Comparison of ENCODE assay signal across 1 cellular context in genomic region chr3:133506215-133506901, GRCh38.
TF ChIP-seq lines count a peak whose summit lies in the region.

No MANE protein-coding gene starts in this region.

TF ChIP-seq in GM12878, 131 proteins besides CTCF, POLR2A, EP300 and RAD21 (continued from another document and continues in another):
- 0 out of 2 replicates have a peak, but pooled peaks have one; percentile 30 for TF ChIP-seq RELB (IDR thresholded peaks at IDR 0.05; ENCODE audit: low read depth)
- peak; percentile 85 for TF ChIP-seq NBN (IDR thresholded peaks at IDR 0.05)
- TF ChIP-seq TARDBP (IDR thresholded peaks at IDR 0.05; ENCODE audit: borderline replicate concordance), result no peak
- TF ChIP-seq CHD4 (IDR thresholded peaks at IDR 0.05), result no peak
- peak; percentile 40 for TF ChIP-seq MLLT1 (IDR thresholded peaks at IDR 0.05)
- TF ChIP-seq SRF (IDR thresholded peaks at IDR 0.05; ENCODE audit: low read depth in 2 of 2, low read length in 2 of 2), result no peak
- no peak for TF ChIP-seq RCOR1 (conservative IDR thresholded peaks at IDR 0.05; ENCODE audit: low read depth, low read length)
- no peak for TF ChIP-seq SUPT20H (IDR thresholded peaks at IDR 0.05; ENCODE audit: borderline replicate concordance, control insufficient read depth, low read depth, low read length)
- 0 out of 2 replicates have a peak, but pooled peaks have one; percentile 27 for TF ChIP-seq TAF1 (IDR thresholded peaks at IDR 0.05; ENCODE audit: borderline replicate concordance, low read depth, low read length)
- no peak for TF ChIP-seq E2F4 (IDR thresholded peaks at IDR 0.05; ENCODE audit: low read depth, low read length)
- TF ChIP-seq MYC (IDR thresholded peaks at IDR 0.05; ENCODE audit: insufficient read depth, insufficient read length, insufficient replicate concordance, low read length, severe bottlenecking), result no peak
- TF ChIP-seq WRNIP1 (IDR thresholded peaks at IDR 0.05; ENCODE audit: borderline replicate concordance, low read depth, low read length), result no peak
- TF ChIP-seq BRCA1 (IDR thresholded peaks at IDR 0.05; ENCODE audit: low read depth, low read length), result no peak
- no peak for TF ChIP-seq NFYA (IDR thresholded peaks at IDR 0.05; ENCODE audit: borderline replicate concordance, low read depth, low read length)
- no peak for TF ChIP-seq ASH2L (IDR thresholded peaks at IDR 0.05; ENCODE audit: borderline replicate concordance, low read depth)
- TF ChIP-seq ATF7 (IDR thresholded peaks at IDR 0.05; ENCODE audit: low read depth), result peak; percentile 59; the same call in 1 of the 2 replicates
- TF ChIP-seq ZNF384 (IDR thresholded peaks at IDR 0.05; ENCODE audit: borderline replicate concordance, low read depth, low read length), result no peak
- TF ChIP-seq USF1 (IDR thresholded peaks at IDR 0.05; ENCODE audit: borderline replicate concordance, extremely low read length, insufficient read depth, low read depth, low read length), result no peak
- TF ChIP-seq SIX5 (IDR thresholded peaks at IDR 0.05; ENCODE audit: low read depth, low read length, severe bottlenecking), result no peak
- TF ChIP-seq SMAD1 (IDR thresholded peaks at IDR 0.05; ENCODE audit: low read depth, partially characterized antibody), result no peak
- TF ChIP-seq ZNF274 (IDR thresholded peaks at IDR 0.05; ENCODE audit: insufficient read depth, insufficient read length), result no peak
- no peak for TF ChIP-seq HCFC1 (IDR thresholded peaks at IDR 0.05; ENCODE audit: low read length)
- TF ChIP-seq IKZF1 (conservative IDR thresholded peaks at IDR 0.05), result peak; percentile 68
- TF ChIP-seq TCF3 (IDR thresholded peaks at IDR 0.05; ENCODE audit: borderline replicate concordance, insufficient read depth, low read depth, low read length), result no peak
- TF ChIP-seq YY1 (IDR thresholded peaks at IDR 0.05; ENCODE audit: low read depth, low read length), result no peak
- no peak; the same call in 1 of the 2 replicates for TF ChIP-seq RAD51 (IDR thresholded peaks at IDR 0.05)
- TF ChIP-seq IRF4 (IDR thresholded peaks at IDR 0.05; ENCODE audit: low read depth, low read length), result no peak
- TF ChIP-seq SPI1 (IDR thresholded peaks at IDR 0.05; ENCODE audit: borderline replicate concordance, insufficient read depth, low read depth, low read length), result peak; percentile 38; the same call in 1 of the 2 replicates
- no peak for TF ChIP-seq SREBF1 (IDR thresholded peaks at IDR 0.05; ENCODE audit: low read length)
- TF ChIP-seq ZNF592 (IDR thresholded peaks at IDR 0.05), result no peak
- no peak for TF ChIP-seq MYB (IDR thresholded peaks at IDR 0.05; ENCODE audit: borderline replicate concordance, low read depth, low read length)
- TF ChIP-seq ATF3 (IDR thresholded peaks at IDR 0.05; ENCODE audit: borderline replicate concordance, extremely low read depth, low read depth, low read length), result no peak
- TF ChIP-seq BCL11A (IDR thresholded peaks at IDR 0.05; ENCODE audit: low read depth, low read length), result 0 out of 2 replicates have a peak, but pooled peaks have one; percentile 39
- TF ChIP-seq RELA (IDR thresholded peaks at IDR 0.05; ENCODE audit: borderline replicate concordance, partially characterized antibody), result no peak
- TF ChIP-seq IRF5 (IDR thresholded peaks at IDR 0.05; ENCODE audit: borderline replicate concordance), result no peak
- peak in 1 of 2 experiments; percentile 45; a peak in 2 of 4 replicates for TF ChIP-seq ETV6 (conservative IDR thresholded peaks at IDR 0.05 in 1 of 2, IDR thresholded peaks at IDR 0.05 in 1 of 2; ENCODE audit: borderline replicate concordance in 1 of 2, low read depth in 1 of 2)
- no peak for TF ChIP-seq USF2 (IDR thresholded peaks at IDR 0.05; ENCODE audit: borderline replicate concordance, low read depth, low read length)
- TF ChIP-seq EED (IDR thresholded peaks at IDR 0.05; ENCODE audit: low read depth), result peak; percentile 55; the same call in 1 of the 2 replicates
- no peak for TF ChIP-seq CBX3 (IDR thresholded peaks at IDR 0.05; ENCODE audit: borderline replicate concordance, low read depth)
- no peak for TF ChIP-seq BCLAF1 (IDR thresholded peaks at IDR 0.05)
- no peak for TF ChIP-seq MXI1 (IDR thresholded peaks at IDR 0.05; ENCODE audit: low read depth, low read length)
- TF ChIP-seq BCL3 (IDR thresholded peaks at IDR 0.05; ENCODE audit: borderline replicate concordance, insufficient read depth, low read depth, low read length, poor library complexity, severe bottlenecking), result no peak
- peak; percentile 64; the same call in 1 of the 2 replicates for TF ChIP-seq CREB1 (IDR thresholded peaks at IDR 0.05; ENCODE audit: low read depth)
- TF ChIP-seq ESRRA (IDR thresholded peaks at IDR 0.05; ENCODE audit: low read length), result no peak
